Comparison of ENCODE assay signal across 9 cellular contexts in the genomic region with DNA sequence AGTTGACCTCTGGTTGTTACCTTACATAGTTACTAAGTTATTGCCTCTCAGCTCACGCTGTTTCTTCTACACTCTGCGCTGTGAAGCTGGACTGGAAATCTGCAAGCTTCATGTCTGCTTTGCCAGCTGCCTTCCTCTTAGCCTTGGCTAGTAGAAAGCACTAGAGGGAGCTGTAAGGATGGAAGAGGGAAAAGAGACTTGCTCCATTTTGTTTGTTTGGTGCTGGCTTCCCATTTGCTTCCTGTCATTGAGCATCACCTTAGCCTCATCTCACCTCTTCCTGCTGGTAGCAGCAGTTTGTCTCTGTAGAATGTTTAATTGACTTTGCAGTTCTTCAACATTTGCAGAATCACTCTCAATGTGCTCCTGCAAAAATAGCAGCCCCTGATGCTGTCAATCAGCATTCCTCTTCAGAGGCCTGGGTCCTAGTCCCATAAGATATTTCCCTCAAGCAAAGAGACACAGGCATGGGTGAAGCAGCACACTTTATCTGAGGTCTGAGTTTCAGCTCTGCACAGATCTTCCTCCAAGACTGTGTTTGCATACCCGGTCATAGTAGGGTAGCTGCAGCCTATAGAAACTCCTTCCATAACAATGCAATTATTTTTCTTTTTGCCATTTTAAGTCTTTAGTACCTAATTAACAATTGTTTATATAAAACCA.
A peak's percentile ranks its signal among the peaks of the same experiment; 100 is the strongest.
DNase-seq lines count a peak whose midpoint lies in the region; ATAC-seq, FAIRE-seq and TF ChIP-seq lines count a peak whose summit lies in the region.
"Had no signal": no experiment of that assay in that cellular context is flagged by ENCODE, and none has a peak within 500 bp of the region (broad histone marks: within the 10 kb centered on the region; RNA-seq: fewer than 3 reads in every experiment).

No MANE protein-coding gene starts in this region.

- in situ Hi-C loops in HepG2 (cut with HindIII; ENCODE audit: extremely low pct_ligation_motif_present, low pct_unique_long_range_greater_than_20kb) = no loop called here

- no peak overlapping the region for H3K27ac Mint-ChIP-seq in activated CD4-positive, alpha-beta memory T cell treated with anti-CD3 and anti-CD28 coated beads, Interleukin-2, amount 10 ng/mL, durations not matched to agents 7 days and 5 days
- H3K27ac Mint-ChIP-seq in T-helper 17 cell = no peak overlapping the region

- H3K36me3 ChIP-seq in adipocyte (ENCODE audit: control insufficient read depth, insufficient read depth, low read length, severe bottlenecking) (no peaks in the 10 kb centered on the region), HepG2 (replicated peaks in 1 of 2; ENCODE audit: control insufficient read depth in 1 of 2, insufficient read depth in 2 of 2, low read length in 2 of 2) (no peaks in the 10 kb centered on the region)

- no peaks in the 10 kb centered on the region for H3K9me3 ChIP-seq in adipocyte (ENCODE audit: control insufficient read depth, low read length)
- H3K9me3 ChIP-seq in HepG2 (ENCODE audit: low read length) = peaks cover 20% of the 10 kb centered on the region; the same call in 1 of the 2 replicates
- no peaks in the 10 kb centered on the region for H3K9me3 ChIP-seq in T-helper 17 cell (ENCODE audit: control insufficient read depth, low read length, poor library complexity, severe bottlenecking)

- no peak overlapping the region for H3K27ac ChIP-seq in HepG2 (ENCODE audit: extremely low read length, insufficient read depth, low read length)
- H3K27ac ChIP-seq: epithelial cell of prostate had no signal

- no peaks in the 10 kb centered on the region for H3K36me3 Mint-ChIP-seq in activated CD4-positive, alpha-beta memory T cell treated with anti-CD3 and anti-CD28 coated beads, Interleukin-2, amount 10 ng/mL, durations not matched to agents 7 days and 5 days (ENCODE audit: low read depth)
- no peaks in the 10 kb centered on the region for H3K36me3 Mint-ChIP-seq in T-helper 17 cell (ENCODE audit: low read depth)

- H3K79me2 ChIP-seq in HepG2 (ENCODE audit: insufficient read depth, low read length) = no peaks in the 10 kb centered on the region

- no peak overlapping the region for H2AFZ ChIP-seq in HepG2 (ENCODE audit: low read length)

- no TSS peak for BruUV-seq in HepG2 (replicated peaks; lab: Mats Ljungman, UMichigan)

- FAIRE-seq in HepG2 (lab: Jason Lieb, UNC) = no peak

- TF ChIP-seq CTCF in HepG2 (CRISPR knock-in tag; IDR thresholded peaks at IDR 0.05) = peak; percentile 39; the same call in 1 of the 2 replicates

- H3K27me3 ChIP-seq in adipocyte (replicated peaks; ENCODE audit: control insufficient read depth, insufficient read depth, low read length) (no peaks in the 10 kb centered on the region), HepG2 (ENCODE audit: control insufficient read depth in 1 of 2, insufficient read depth in 2 of 2, low read length in 2 of 2) (no peaks in the 10 kb centered on the region; a peak in 1 of 5 replicates)

- peak; percentile 84 for DNase-seq in DMS53 (lab: John Stamatoyannopoulos, UW)
- DNase-seq in NCI-H1105 treated with DMSO at 0.1 percent for 48 hours (lab: John Stamatoyannopoulos, UW) = peak; percentile 58
- DNase-seq in adipocyte (ENCODE audit: low read depth) = peak; percentile 7
- DNase-seq in HepG2 (ENCODE audit: low spot score) = peak; percentile 1
- no peak for DNase-seq in activated CD4-positive, alpha-beta memory T cell treated with anti-CD3 and anti-CD28 coated beads, Interleukin-2, amount 10 ng/mL, durations not matched to agents 7 days and 5 days
- DNase-seq in T-helper 17 cell = no peak
- DNase-seq in HUDEP-2 (lab: John Stamatoyannopoulos, UW; ENCODE audit: unreplicated experiment in 76 of 76) = no peak

- 36% methylated on average over 3 of the region's 3 CpGs for WGBS in HepG2 (ENCODE audit: low lambda C conversion rate)

- peak; percentile 38; the same call in 2 of the 3 replicates for ATAC-seq in HepG2
- ATAC-seq in T-helper 17 cell = no peak
- ATAC-seq in HG03521 (IDR thresholded peaks at IDR 0.05; ENCODE audit: unreplicated experiment) = no peak

- no peaks in the 10 kb centered on the region for H3K27me3 Mint-ChIP-seq in activated CD4-positive, alpha-beta memory T cell treated with anti-CD3 and anti-CD28 coated beads, Interleukin-2, amount 10 ng/mL, durations not matched to agents 7 days and 5 days
- H3K27me3 Mint-ChIP-seq in T-helper 17 cell = no peaks in the 10 kb centered on the region

- CTCF ChIA-PET in HepG2 (lab: Yijun Ruan, JAX; ENCODE audit: low intra/inter-chr PET ratio, low total read pairs) = no interaction called here
- CTCF ChIA-PET in activated CD4-positive, alpha-beta memory T cell treated with anti-CD3 and anti-CD28 coated beads, Interleukin-2, amount 10 ng/mL, durations not matched to agents 7 days and 5 days (lab: Charles Lee) = no interaction called here

- no peak for TF ChIP-seq POLR2A in HepG2 (IDR thresholded peaks at IDR 0.05; ENCODE audit: insufficient read depth in 1 of 2, low read depth in 2 of 2, low read length in 2 of 2)

- POLR2A ChIA-PET in HepG2 (lab: Yijun Ruan, JAX) = no interaction called here
- POLR2A ChIA-PET in activated CD4-positive, alpha-beta memory T cell treated with anti-CD3 and anti-CD28 coated beads, Interleukin-2, amount 10 ng/mL, durations not matched to agents 7 days and 5 days (lab: Charles Lee) = no interaction called here

- H3K4me1 ChIP-seq in adipocyte (ENCODE audit: control insufficient read depth, insufficient read depth, low read length) (no peaks in the 10 kb centered on the region), HepG2 (ENCODE audit: insufficient read depth, low read length) (no peaks in the 10 kb centered on the region)

- TF ChIP-seq RAD21 in HepG2 (CRISPR knock-in tag; IDR thresholded peaks at IDR 0.05) = no peak

- H3K4me3 ChIP-seq in adipocyte (ENCODE audit: low read length) (no peak overlapping the region), HepG2 (replicated peaks in 1 of 3; ENCODE audit: insufficient read depth in 1 of 3, low read depth in 2 of 3, low read length in 3 of 3) (no peak overlapping the region)

- H4K20me1 ChIP-seq in HepG2 (ENCODE audit: insufficient read depth, low read length) = no peaks in the 10 kb centered on the region

- no peak overlapping the region for H3K4me3 Mint-ChIP-seq in activated CD4-positive, alpha-beta memory T cell treated with anti-CD3 and anti-CD28 coated beads, Interleukin-2, amount 10 ng/mL, durations not matched to agents 7 days and 5 days
- H3K4me3 Mint-ChIP-seq in T-helper 17 cell = no peak overlapping the region

- no peak overlapping the region for H3K9ac ChIP-seq in adipocyte (ENCODE audit: low read length)
- no peak overlapping the region for H3K9ac ChIP-seq in HepG2 (ENCODE audit: insufficient read depth, low read depth, low read length)

- H3K4me1 Mint-ChIP-seq in activated CD4-positive, alpha-beta memory T cell treated with anti-CD3 and anti-CD28 coated beads, Interleukin-2, amount 10 ng/mL, durations not matched to agents 7 days and 5 days = no peaks in the 10 kb centered on the region
- H3K4me1 Mint-ChIP-seq in T-helper 17 cell = no peaks in the 10 kb centered on the region

- intact Hi-C loops in HepG2 (cut with micrococcal nuclease; ENCODE audit: unreplicated experiment) = no loop called here

- H3K4me2 ChIP-seq in HepG2 (ENCODE audit: low read depth, low read length) = no peak overlapping the region

- no peak for TF ChIP-seq EP300 in HepG2 (IDR thresholded peaks at IDR 0.05; ENCODE audit: low read depth in 2 of 2, low read length in 2 of 2)
- TF ChIP-seq EP300 in HepG2 (CRISPR knock-in tag; IDR thresholded peaks at IDR 0.05; ENCODE audit: borderline replicate concordance) = no peak

- H3K9me3 Mint-ChIP-seq in activated CD4-positive, alpha-beta memory T cell treated with anti-CD3 and anti-CD28 coated beads, Interleukin-2, amount 10 ng/mL, durations not matched to agents 7 days and 5 days = peaks cover 7% of the 10 kb centered on the region

TF ChIP-seq in HepG2, 621 proteins besides CTCF, POLR2A, EP300 and RAD21:
- TF ChIP-seq PRMT3 (CRISPR knock-in tag; IDR thresholded peaks at IDR 0.05; ENCODE audit: borderline replicate concordance, low read depth) (no peak), STAG1 (CRISPR knock-in tag; IDR thresholded peaks at IDR 0.05) (peak; percentile 38), ARID2 (CRISPR knock-in tag; IDR thresholded peaks at IDR 0.05; ENCODE audit: borderline replicate concordance) (no peak), NFYC (CRISPR knock-in tag; IDR thresholded peaks at IDR 0.05) (no peak), SAFB2 (CRISPR knock-in tag; IDR thresholded peaks at IDR 0.05; ENCODE audit: borderline replicate concordance, low read depth) (no peak)

Comparison
In these comparisons a context has a peak if more than half of its experiments do, and no peak if none do; other contexts are left out.
1. DNase-seq: peak in DMS53 (single experiment), NCI-H1105 treated with DMSO at 0.1 percent for 48 hours (single experiment), adipocyte (single experiment) and HepG2 (single experiment); none in activated CD4-positive, alpha-beta memory T cell treated with anti-CD3 and anti-CD28 coated beads, Interleukin-2, amount 10 ng/mL, durations not matched to agents 7 days and 5 days (single experiment), T-helper 17 cell (0 of 3) and HUDEP-2 (0 of 76).